In the genomic region with DNA sequence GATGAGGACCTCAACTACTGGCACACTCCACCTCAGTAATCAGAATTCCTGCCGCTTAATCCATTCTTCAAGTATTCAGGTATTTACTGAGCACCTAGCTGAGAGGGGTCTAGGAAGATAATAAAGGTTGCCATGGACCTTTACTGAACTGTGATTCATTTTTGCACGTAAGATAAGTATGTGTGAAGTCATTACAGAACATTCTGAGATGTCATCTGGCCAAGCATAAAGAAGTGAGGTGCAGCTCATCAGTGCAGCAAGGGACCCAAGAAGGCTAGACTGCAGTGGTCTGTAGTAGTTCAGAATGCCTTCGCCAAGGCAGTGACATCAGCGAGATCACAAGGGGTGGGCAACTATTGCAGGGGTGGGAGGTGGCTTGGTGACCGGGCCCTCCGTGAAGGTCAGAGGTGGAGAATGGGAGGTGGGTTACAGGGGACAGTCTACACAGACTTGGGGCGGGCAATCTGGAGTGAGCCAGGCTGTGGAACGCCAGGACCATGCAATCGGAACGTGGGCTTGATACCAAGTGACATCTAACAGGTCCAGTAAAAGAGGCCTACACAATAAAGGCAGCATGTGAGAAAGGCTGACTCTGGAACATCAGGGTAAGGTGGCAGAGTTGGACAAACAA, we compare ENCODE assay signal across 8 cellular contexts.
DNase-seq lines count a peak whose midpoint lies in the region; ATAC-seq, FAIRE-seq and TF ChIP-seq lines count a peak whose summit lies in the region.

No MANE protein-coding gene starts in this region.

- no TSS peak for BruUV-seq in PC-9 (replicated peaks; lab: Mats Ljungman, UMichigan)

- TF ChIP-seq CTCF in PC-9 (conservative IDR thresholded peaks at IDR 0.05) (no peak), pancreas (IDR thresholded peaks at IDR 0.05) (no peak)

- H3F3A ChIP-seq in PC-9 (ENCODE audit: insufficient read depth, low read depth) = peaks cover 14% of the 10 kb centered on the region

- POLR2A ChIA-PET in PC-9 (lab: Charles Lee; ENCODE audit: unreplicated experiment) = interaction anchor here (0.5 to 1.1 kb wide), 3 partner anchors 224 to 448 kb away, joined by 3 to 4 read pairs (median 4); no protein-coding TSS in a partner anchor

- H3K27ac ChIP-seq in CD4-positive, CD25-positive, alpha-beta regulatory T cell (ENCODE audit: insufficient read depth, low read length, poor library complexity, severe bottlenecking) = peak overlapping the region; percentile 84
- peak overlapping the region; percentile 84 for H3K27ac ChIP-seq in PC-9
- H3K27ac ChIP-seq in pancreas = peak overlapping the region; percentile 82 to 95 (median 87)

- H3K79me2 ChIP-seq in PC-9 (ENCODE audit: low read depth) = peaks cover 29% of the 10 kb centered on the region

- peak overlapping the region; percentile 86 to 98 (median 94) for H3K4me3 Mint-ChIP-seq in CD4-positive, CD25-positive, alpha-beta regulatory T cell
- H3K4me3 Mint-ChIP-seq in effector memory CD8-positive, alpha-beta T cell = peak overlapping the region; percentile 93 to 97

- no peak for ATAC-seq in CD4-positive, CD25-positive, alpha-beta regulatory T cell (ENCODE audit: low read depth in 2 of 2)
- no peak for ATAC-seq in effector memory CD8-positive, alpha-beta T cell (replicated peaks)
- ATAC-seq in pancreas = no peak

- no peaks in the 10 kb centered on the region for H3K9me3 Mint-ChIP-seq in CD4-positive, CD25-positive, alpha-beta regulatory T cell
- no peaks in the 10 kb centered on the region for H3K9me3 Mint-ChIP-seq in effector memory CD8-positive, alpha-beta T cell

- no peak overlapping the region for H2AFZ ChIP-seq in PC-9

- no peak for FAIRE-seq in pancreas (lab: Jason Lieb, UNC)

- no peak for DNase-seq in CD4-positive, CD25-positive, alpha-beta regulatory T cell
- DNase-seq in PC-9 (no peak), pancreas (no peak), HAP-1 (ENCODE audit: low spot score in 2 of 2) (no peak), NOMO-1 treated with DMSO at 0.1 percent for 48 hours (lab: John Stamatoyannopoulos, UW; ENCODE audit: unreplicated experiment) (no peak), AG08395 (ENCODE audit: low spot score) (no peak), mucosa of gallbladder (ENCODE audit: low spot score) (no peak)
- no peak for DNase-seq in effector memory CD8-positive, alpha-beta T cell

- peaks cover 75% of the 10 kb centered on the region for H3K4me1 ChIP-seq in CD4-positive, CD25-positive, alpha-beta regulatory T cell (ENCODE audit: control insufficient read depth, insufficient read depth, low read length, poor library complexity, severe bottlenecking)
- H3K4me1 ChIP-seq in PC-9 (replicated peaks; ENCODE audit: insufficient read depth) (peaks cover 36% of the 10 kb centered on the region), pancreas (peaks cover 16 to 34% (median 22%) of the 10 kb centered on the region in 3 donors), HAP-1 (peaks cover 23% of the 10 kb centered on the region)

- no peaks in the 10 kb centered on the region for H3K27me3 ChIP-seq in CD4-positive, CD25-positive, alpha-beta regulatory T cell (ENCODE audit: control insufficient read depth, insufficient read depth, low read length)
- H3K27me3 ChIP-seq in PC-9 (ENCODE audit: insufficient read depth, low read depth) (no peaks in the 10 kb centered on the region), pancreas (no peaks in the 10 kb centered on the region), HAP-1 (ENCODE audit: low read depth) (no peaks in the 10 kb centered on the region)

- intact Hi-C loops in PC-9 (cut with micrococcal nuclease; ENCODE audit: unreplicated experiment) = no loop called here
- intact Hi-C loops in pancreas (cut with DNase I) = no loop called here

- no peaks in the 10 kb centered on the region for H4K20me1 ChIP-seq in PC-9 (ENCODE audit: insufficient read depth)

- H3K4me1 Mint-ChIP-seq in CD4-positive, CD25-positive, alpha-beta regulatory T cell = peaks cover 26 to 59% (median 44%) of the 10 kb centered on the region in 4 donors
- H3K4me1 Mint-ChIP-seq in effector memory CD8-positive, alpha-beta T cell (ENCODE audit: low read depth in 2 of 2) = peaks cover 44 to 50% of the 10 kb centered on the region in 2 donors

- peak overlapping the region; percentile 85 for H3K4me2 ChIP-seq in PC-9

- no peaks in the 10 kb centered on the region for H3K9me2 ChIP-seq in PC-9 (ENCODE audit: insufficient read depth)

- CTCF ChIA-PET in PC-9 (lab: Charles Lee) = interaction anchor here (0.7 kb wide), 1 partner anchor 278 kb away, joined by 7 read pairs; no protein-coding TSS in a partner anchor

- H3K4me3 ChIP-seq in CD4-positive, CD25-positive, alpha-beta regulatory T cell (ENCODE audit: low read depth, low read length) = peak overlapping the region; percentile 80
- H3K4me3 ChIP-seq in PC-9 = no peak overlapping the region; the same call in 1 of the 2 replicates
- H3K4me3 ChIP-seq in pancreas = no peak overlapping the region
- H3K4me3 ChIP-seq in HAP-1 = no peak overlapping the region

- WGBS in pancreas, 2 donors = 84% methylated on average over 10 of the region's 10 CpGs

- H3K27me3 Mint-ChIP-seq in CD4-positive, CD25-positive, alpha-beta regulatory T cell = no peaks in the 10 kb centered on the region
- no peaks in the 10 kb centered on the region for H3K27me3 Mint-ChIP-seq in effector memory CD8-positive, alpha-beta T cell

- peaks cover 4% of the 10 kb centered on the region for H3K36me3 ChIP-seq in CD4-positive, CD25-positive, alpha-beta regulatory T cell (ENCODE audit: control insufficient read depth, insufficient read depth, low read length)
- H3K36me3 ChIP-seq in PC-9 (ENCODE audit: low read depth) = no peaks in the 10 kb centered on the region
- H3K36me3 ChIP-seq in pancreas = no peaks in the 10 kb centered on the region
- no peaks in the 10 kb centered on the region for H3K36me3 ChIP-seq in HAP-1 (replicated peaks)

- H3K9me3 ChIP-seq in CD4-positive, CD25-positive, alpha-beta regulatory T cell (ENCODE audit: control insufficient read depth in 2 of 2, low read length in 2 of 2) = no peaks in the 10 kb centered on the region
- no peaks in the 10 kb centered on the region for H3K9me3 ChIP-seq in PC-9 (ENCODE audit: insufficient read depth, low read depth)
- H3K9me3 ChIP-seq in pancreas = no peaks in the 10 kb centered on the region
- H3K9me3 ChIP-seq in HAP-1 = no peaks in the 10 kb centered on the region

- in situ Hi-C loops in HAP-1 (cut with MboI; ENCODE audit: low sequenced_read_pairs) = no loop called here

- peak overlapping the region; percentile 90 to 100 (median 91) for H3K27ac Mint-ChIP-seq in CD4-positive, CD25-positive, alpha-beta regulatory T cell
- H3K27ac Mint-ChIP-seq in effector memory CD8-positive, alpha-beta T cell = peak overlapping the region; percentile 80 to 97

- H3K36me3 Mint-ChIP-seq in CD4-positive, CD25-positive, alpha-beta regulatory T cell = no peaks in the 10 kb centered on the region
- H3K36me3 Mint-ChIP-seq in effector memory CD8-positive, alpha-beta T cell (ENCODE audit: insufficient read depth) = peaks cover 14% of the 10 kb centered on the region
